In genomic region chr18:2914185-2914584, GRCh38 we compare ENCODE assay signal across 20 cellular contexts.
A peak's percentile ranks its signal among the peaks of the same experiment; 100 is the strongest.
DNase-seq lines count a peak whose midpoint lies in the region; ATAC-seq, FAIRE-seq and TF ChIP-seq lines count a peak whose summit lies in the region.
"Had no signal": no experiment of that assay in that cellular context is flagged by ENCODE, and none has a peak within 500 bp of the region (broad histone marks: within the 10 kb centered on the region; RNA-seq: fewer than 3 reads in every experiment).

No MANE protein-coding gene starts in this region.

- H2AFZ ChIP-seq in HepG2 (ENCODE audit: low read length), result no peak overlapping the region

- H3K9me3 ChIP-seq in HepG2 (ENCODE audit: low read length) (no peaks in the 10 kb centered on the region), right lobe of liver (no peaks in the 10 kb centered on the region), left ventricle myocardium inferior (replicated peaks) (no peaks in the 10 kb centered on the region), thyroid gland (no peaks in the 10 kb centered on the region)

- H3K4me3 ChIP-seq in HepG2 (replicated peaks in 1 of 3; ENCODE audit: insufficient read depth in 1 of 3, low read depth in 2 of 3, low read length in 3 of 3) (no peak overlapping the region), right lobe of liver (no peak overlapping the region), left ventricle myocardium inferior (peak overlapping the region; percentile 3), thyroid gland (replicated peaks in 1 of 3) (no peak overlapping the region)
- H3K4me3 ChIP-seq: dorsolateral prefrontal cortex had no signal

- TF ChIP-seq CTCF in HepG2 (CRISPR knock-in tag; IDR thresholded peaks at IDR 0.05), result no peak
- no peak for TF ChIP-seq CTCF in right lobe of liver (IDR thresholded peaks at IDR 0.05)
- no peak for TF ChIP-seq CTCF in left ventricle myocardium inferior (IDR thresholded peaks at IDR 0.05; ENCODE audit: borderline replicate concordance)
- TF ChIP-seq CTCF in thyroid gland (IDR thresholded peaks at IDR 0.05), result no peak

- in situ Hi-C loops in HepG2 (cut with HindIII; ENCODE audit: extremely low pct_ligation_motif_present, low pct_unique_long_range_greater_than_20kb), result no loop called here

- intact Hi-C loops in HepG2 (cut with micrococcal nuclease; ENCODE audit: unreplicated experiment) (no loop called here), right lobe of liver (cut with DNase I) (no loop called here), left ventricle myocardium inferior (cut with micrococcal nuclease) (loop anchor here (10.0 kb wide), 1 partner anchor 531 kb away; no protein-coding TSS in a partner anchor), posterior vena cava (cut with DNase I) (no loop called here), thyroid gland (cut with DNase I) (loop anchor here (10.0 kb wide), 1 partner anchor 139 kb away; no protein-coding TSS in a partner anchor)

- peaks cover 36 to 84% of the 10 kb centered on the region in 2 experiments for H3K36me3 ChIP-seq in HepG2 (replicated peaks in 1 of 2; ENCODE audit: control insufficient read depth in 1 of 2, insufficient read depth in 2 of 2, low read length in 2 of 2)
- H3K36me3 ChIP-seq in right lobe of liver, result peaks cover 0 to 64% (median 36%) of the 10 kb centered on the region in 4 donors
- H3K36me3 ChIP-seq in left ventricle myocardium inferior, result peaks cover 64% of the 10 kb centered on the region
- peaks cover 28 to 43% of the 10 kb centered on the region in 2 donors for H3K36me3 ChIP-seq in thyroid gland

- CTCF ChIA-PET in HepG2 (lab: Yijun Ruan, JAX; ENCODE audit: low intra/inter-chr PET ratio, low total read pairs), result no interaction called here

- POLR2A ChIA-PET in HepG2 (lab: Yijun Ruan, JAX), result interaction anchor here (1.3 to 1.9 kb wide), 3 partner anchors 8 to 334 kb away, joined by 3 to 5 read pairs (median 5); partner anchors contain the start of gene MYL12A

- 95% methylated on average over 11 of the region's 13 CpGs for WGBS in HepG2 (ENCODE audit: low lambda C conversion rate)
- 100% methylated on average over 1 of the region's 13 CpGs for WGBS in right lobe of liver (ENCODE audit: insufficient coverage, low coverage, low lambda C conversion rate, missing lambda C conversion rate)
- WGBS in thyroid gland, 2 donors, result 82 to 85% methylated on average over 13 of the region's 13 CpGs

- no peak overlapping the region for H3K4me2 ChIP-seq in HepG2 (ENCODE audit: low read depth, low read length)

- H4K20me1 ChIP-seq in HepG2 (ENCODE audit: insufficient read depth, low read length), result no peaks in the 10 kb centered on the region

- FAIRE-seq in HepG2 (lab: Jason Lieb, UNC) (no peak), frontal cortex (lab: Jason Lieb, UNC) (no peak)
- FAIRE-seq: GM19239 had no signal

- no peaks in the 10 kb centered on the region for H3K27me3 ChIP-seq in HepG2 (ENCODE audit: control insufficient read depth in 1 of 2, insufficient read depth in 2 of 2, low read length in 2 of 2)
- no peaks in the 10 kb centered on the region for H3K27me3 ChIP-seq in right lobe of liver
- no peaks in the 10 kb centered on the region for H3K27me3 ChIP-seq in left ventricle myocardium inferior (ENCODE audit: low read depth)
- H3K27me3 ChIP-seq in thyroid gland, result no peaks in the 10 kb centered on the region
- H3K27me3 ChIP-seq: dorsolateral prefrontal cortex had no signal

- H3K27ac ChIP-seq in HepG2 (ENCODE audit: extremely low read length, insufficient read depth, low read length), result no peak overlapping the region
- H3K27ac ChIP-seq in right lobe of liver, result no peak overlapping the region
- peak overlapping the region; percentile 52 for H3K27ac ChIP-seq in left ventricle myocardium inferior (replicated peaks)
- H3K27ac ChIP-seq in thyroid gland, result no peak overlapping the region

- no peak for DNase-seq in HepG2 (ENCODE audit: low spot score)
- no peak for DNase-seq in right lobe of liver
- DNase-seq in left ventricle myocardium inferior, result peak; percentile 66
- DNase-seq in posterior vena cava (ENCODE audit: low spot score), result peak; percentile 79
- DNase-seq in frontal cortex (ENCODE audit: low spot score in 2 of 2), result no peak
- no peak for DNase-seq in thyroid gland
- no peak for DNase-seq in cerebellar cortex (ENCODE audit: low spot score)
- DNase-seq: activated CD4-positive, alpha-beta T cell treated with anti-CD3 and anti-CD28 coated beads, Interleukin-2, amount 10 ng/mL, durations not matched to agents 7 days and 5 days; activated naive CD8-positive, alpha-beta T cell treated with anti-CD3 and anti-CD28 coated beads, Interleukin-2, amount 10 ng/mL, durations not matched to agents 7 days and 5 days; activated T-cell treated with anti-CD3 and anti-CD28 coated beads, Interleukin-2, amount 50 U/mL, for 1 hour; CD4-positive, alpha-beta memory T cell; DMS79; dorsolateral prefrontal cortex; Karpas-422; NCI-H1436 treated with DMSO at 0.1 percent for 48 hours; RPMI8226; stimulated activated CD4-positive, alpha-beta T cell treated with anti-CD3 and anti-CD28 coated beads, Interleukin-15, amount 100 ng/mL, for 24 hours; stimulated activated naive CD8-positive, alpha-beta T cell treated with anti-CD3 and anti-CD28 coated beads, Interleukin-15, Interleukin-2, amounts not matched to agents 100 U/mL and 50 U/mL, for 24 hours had no signal

- BruUV-seq in HepG2 (replicated peaks; lab: Mats Ljungman, UMichigan), result no TSS peak

- H3K9ac ChIP-seq in HepG2 (ENCODE audit: insufficient read depth, low read depth, low read length), result no peak overlapping the region

- TF ChIP-seq POLR2A in HepG2 (IDR thresholded peaks at IDR 0.05; ENCODE audit: insufficient read depth in 1 of 2, low read depth in 2 of 2, low read length in 2 of 2), result peak in 1 of 2 experiments; percentile 34; a peak in 1 of 4 replicates
- no peak for TF ChIP-seq POLR2A in right lobe of liver (IDR thresholded peaks at IDR 0.05)
- no peak for TF ChIP-seq POLR2A in thyroid gland (IDR thresholded peaks at IDR 0.05)

- ATAC-seq in HepG2, result no peak
- no peak for ATAC-seq in right lobe of liver
- no peak for ATAC-seq in GM19467 (IDR thresholded peaks at IDR 0.05; ENCODE audit: unreplicated experiment)
- ATAC-seq: stimulated activated naive CD8-positive, alpha-beta T cell treated with anti-CD3 and anti-CD28 coated beads, Interleukin-15, Interleukin-2, amounts not matched to agents 100 U/mL and 50 U/mL, for 24 hours had no signal

- peaks cover 20% of the 10 kb centered on the region for H3K4me1 ChIP-seq in HepG2 (ENCODE audit: insufficient read depth, low read length)
- H3K4me1 ChIP-seq in right lobe of liver, result no peaks in the 10 kb centered on the region
- H3K4me1 ChIP-seq in left ventricle myocardium inferior, result peaks cover 20% of the 10 kb centered on the region
- H3K4me1 ChIP-seq in thyroid gland, result peaks cover 14 to 18% of the 10 kb centered on the region in 2 donors

- no peaks in the 10 kb centered on the region for H3K79me2 ChIP-seq in HepG2 (ENCODE audit: insufficient read depth, low read length)

- TF ChIP-seq EP300 in HepG2 (IDR thresholded peaks at IDR 0.05; ENCODE audit: low read depth in 2 of 2, low read length in 2 of 2) (no peak), HepG2 (CRISPR knock-in tag; IDR thresholded peaks at IDR 0.05; ENCODE audit: borderline replicate concordance) (no peak)

- no peak for TF ChIP-seq RAD21 in HepG2 (CRISPR knock-in tag; IDR thresholded peaks at IDR 0.05)

TF ChIP-seq in HepG2, 621 proteins besides CTCF, POLR2A, EP300 and RAD21:
- TF ChIP-seq ZFP41 (CRISPR knock-in tag; IDR thresholded peaks at IDR 0.05; ENCODE audit: borderline replicate concordance) (no peak), POLR2G (IDR thresholded peaks at IDR 0.05; ENCODE audit: low read depth, low read length) (peak; percentile 26; the same call in 1 of the 2 replicates), KDM2A (CRISPR knock-in tag; IDR thresholded peaks at IDR 0.05; ENCODE audit: borderline replicate concordance, low read depth) (0 out of 2 replicates have a peak, but pooled peaks have one; percentile 15), RBM22 (optimal IDR thresholded peaks at IDR 0.05; ENCODE audit: low read length) (peak; percentile 4)
TF ChIP-seq in HepG2: peak in this region for 3.

Comparison
In these comparisons a context has a peak if more than half of its experiments do, and no peak if none do; other contexts are left out.
1. DNase-seq: peak in left ventricle myocardium inferior (single experiment) and posterior vena cava (single experiment); none in HepG2 (single experiment), right lobe of liver (0 of 3), frontal cortex (0 of 2), thyroid gland (0 of 2) and cerebellar cortex (single experiment).
2. intact Hi-C loops: an anchor here in left ventricle myocardium inferior (10.0 kb wide) and thyroid gland (10.0 kb wide); none called in HepG2, right lobe of liver and posterior vena cava.